Comparison of ENCODE assay signal across 8 cellular contexts in genomic region chr3:39809181-39809994, GRCh38. TPM values are rescaled to one million over a fixed set of nuclear protein-coding genes. Genes with fewer than 3 reads are reported as not detected.
DNase-seq lines count a peak whose midpoint lies in the region; ATAC-seq and TF ChIP-seq lines count a peak whose summit lies in the region.

MYRIP (plus strand) TSS chr3:39809609; CDS start chr3:39900817, 91,208 bp downstream.

- in situ Hi-C loops in transverse colon (cut with MboI; ENCODE audit: low pct_ligation_motif_present in 1 of 4, low pct_unique_long_range_greater_than_20kb in 1 of 4, low sequenced_read_pairs in 3 of 4), result no loop called here

- 0 to 2% methylated on average over 3 to 96 of the region's 103 CpGs for WGBS in transverse colon (ENCODE audit: low coverage in 1 of 2), 2 donors

- peak within 1 kb of the TSS; percentile 11 to 66 (median 48) for H3K27ac ChIP-seq in transverse colon

- no peaks in the 10 kb centered on the region for H3K9me3 ChIP-seq in endocrine pancreas (ENCODE audit: control insufficient read depth, low read length)
- H3K9me3 ChIP-seq in transverse colon, result no peaks in the 10 kb centered on the region

- peak in 1 of 5 experiments; percentile 30 for TF ChIP-seq CTCF in transverse colon (IDR thresholded peaks at IDR 0.05)

- peak; percentile 28 for TF ChIP-seq POLR2A in transverse colon (IDR thresholded peaks at IDR 0.05)

- no peak for TF ChIP-seq EP300 in transverse colon (IDR thresholded peaks at IDR 0.05; ENCODE audit: low read depth)

- peak; percentile 66 for DNase-seq in GM03348 (ENCODE audit: low spot score)
- DNase-seq in HuH-7.5 (ENCODE audit: low spot score), result peak; percentile 59
- DNase-seq in SK-N-DZ (ENCODE audit: low spot score), result peak; percentile 65
- DNase-seq in middle frontal gyrus (ENCODE audit: extremely low spot score, low spot score), result peak; percentile 18
- DNase-seq in transverse colon, result peak; percentile 81
- DNase-seq in activated CD8-positive, alpha-beta memory T cell treated with anti-CD3 and anti-CD28 coated beads for 24 hours, result no peak

- no peaks in the 10 kb centered on the region for H3K36me3 ChIP-seq in endocrine pancreas (ENCODE audit: control insufficient read depth, insufficient read depth, low read length)
- no peaks in the 10 kb centered on the region for H3K36me3 ChIP-seq in transverse colon

- H3K4me3 ChIP-seq in endocrine pancreas (ENCODE audit: control insufficient read depth, insufficient read depth, low read length) (peak within 1 kb of the TSS; percentile 46), transverse colon (peak within 1 kb of the TSS; percentile 30 to 65 (median 48))

- H3K9ac ChIP-seq in endocrine pancreas (ENCODE audit: control insufficient read depth, insufficient read depth, low read length), result peak within 1 kb of the TSS; percentile 62

- H3K4me1 ChIP-seq in endocrine pancreas (ENCODE audit: control insufficient read depth, insufficient read depth, low read length) (no peaks in the 10 kb centered on the region), transverse colon (peaks cover 14 to 25% (median 16%) of the 10 kb centered on the region in 4 donors)

- peak; percentile 74 for ATAC-seq in GM21447 (IDR thresholded peaks at IDR 0.05; ENCODE audit: unreplicated experiment)

- intact Hi-C loops in transverse colon (cut with DNase I; ENCODE audit: low total_unique reads), result no loop called here

- H3K27me3 ChIP-seq in endocrine pancreas (ENCODE audit: control insufficient read depth, insufficient read depth, low read length), result no peaks in the 10 kb centered on the region
- H3K27me3 ChIP-seq in transverse colon, result peaks cover 52% of the 10 kb centered on the region

RNA-seq across cellular contexts. Expression of gene MYRIP, which starts in this region (rescaled TPM):
- 0.88 and 1.3 TPM in 2 replicates for polyA plus RNA-seq in SK-N-DZ (2014; cell fraction: cytosol; rRNA removed)
- 0.78 and 0.85 TPM in 2 replicates for polyA plus RNA-seq in SK-N-DZ (2014; cell fraction: nucleus; rRNA removed)
- total RNA-seq in transverse colon, result 10 to 100 TPM in 1 of 4 donors, 1 to 10 TPM in 3; 2.6 to 19.7 (median 5.4) TPM
